ENCODE assay signal across 9 cellular contexts in the genomic region with DNA sequence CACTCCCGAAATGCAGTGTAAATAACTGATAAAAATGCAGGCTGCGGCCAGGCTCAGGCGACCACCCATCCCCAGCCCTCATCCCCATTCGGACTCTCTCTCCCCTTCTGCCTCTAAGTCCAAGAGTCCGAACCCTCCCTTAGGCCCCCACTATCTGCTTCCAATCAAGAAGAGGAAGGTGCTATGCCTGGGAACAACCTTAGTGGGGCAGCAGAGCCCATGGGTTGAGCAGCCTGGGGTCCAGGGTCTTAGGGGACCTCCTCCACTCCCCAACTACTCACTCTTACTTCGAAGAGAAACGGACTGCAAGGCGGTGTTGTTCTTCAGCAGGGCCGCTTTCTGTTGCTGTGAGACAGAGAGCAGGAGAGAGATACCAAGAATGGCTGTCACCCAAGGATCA. TPM values are rescaled to one million over a fixed set of nuclear protein-coding genes. Genes with fewer than 3 reads are reported as not detected.
DNase-seq lines count a peak whose midpoint lies in the region; ATAC-seq and TF ChIP-seq lines count a peak whose summit lies in the region.
"Had no signal": no experiment of that assay in that cellular context is flagged by ENCODE, and none has a peak within 500 bp of the region (broad histone marks: within the 10 kb centered on the region; RNA-seq: fewer than 3 reads in every experiment).

No MANE protein-coding gene starts in this region.

- H4K20me1 ChIP-seq in OCI-LY1 (ENCODE audit: insufficient read depth, low read length): no peaks in the 10 kb centered on the region

- H3K9me3 ChIP-seq in A673 (ENCODE audit: low read depth, low read length, poor library complexity, severe bottlenecking) (no peaks in the 10 kb centered on the region), OCI-LY1 (ENCODE audit: low read length) (no peaks in the 10 kb centered on the region), transverse colon (no peaks in the 10 kb centered on the region)

- in situ Hi-C loops in transverse colon (cut with MboI; ENCODE audit: low pct_ligation_motif_present in 1 of 4, low pct_unique_long_range_greater_than_20kb in 1 of 4, low sequenced_read_pairs in 3 of 4): no loop called here

- peaks cover 24% of the 10 kb centered on the region for H3K79me2 ChIP-seq in OCI-LY1 (ENCODE audit: insufficient read depth, low read length)

- H3K27me3 ChIP-seq in A673 (replicated peaks; ENCODE audit: insufficient read depth, low read depth, low read length, poor library complexity) (no peaks in the 10 kb centered on the region), OCI-LY1 (ENCODE audit: insufficient read depth, low read length) (no peaks in the 10 kb centered on the region), transverse colon (no peaks in the 10 kb centered on the region)

- DNase-seq in A673 (ENCODE audit: low spot score) (no peak), left ventricle myocardium superior (no peak), transverse colon (no peak), NCI-H2196 treated with DMSO at 0.1 percent for 48 hours (lab: John Stamatoyannopoulos, UW; ENCODE audit: unreplicated experiment) (no peak), NCI-H748 treated with DMSO at 0.1 percent for 48 hours (lab: John Stamatoyannopoulos, UW) (no peak)
- DNase-seq: NCI-H1105 treated with DMSO at 0.1 percent for 48 hours had no signal

- no TSS peak for BruUV-seq in A673 (replicated peaks; lab: Mats Ljungman, UMichigan)

- WGBS in transverse colon (ENCODE audit: low coverage in 1 of 2), 2 donors: 82 to 100% methylated on average over 1 to 9 of the region's 9 CpGs

- intact Hi-C loops in A673 (cut with micrococcal nuclease; ENCODE audit: unreplicated experiment) (no loop called here), left ventricle myocardium superior (cut with micrococcal nuclease) (no loop called here), transverse colon (cut with DNase I; ENCODE audit: low total_unique reads) (no loop called here)

- TF ChIP-seq CTCF in A673 (conservative IDR thresholded peaks at IDR 0.05; ENCODE audit: low read depth, low read length): peak; percentile 36; the same call in 1 of the 2 replicates
- TF ChIP-seq CTCF in OCI-LY1 (IDR thresholded peaks at IDR 0.05; ENCODE audit: low read length): peak; percentile 36; the same call in 1 of the 2 replicates
- TF ChIP-seq CTCF in transverse colon (IDR thresholded peaks at IDR 0.05): no peak

- H3K4me3 ChIP-seq in A673 (ENCODE audit: low read depth, low read length, poor library complexity, severe bottlenecking): no peak overlapping the region
- H3K4me3 ChIP-seq in OCI-LY1 (ENCODE audit: low read depth, low read length, poor library complexity, severe bottlenecking): no peak overlapping the region
- H3K4me3 ChIP-seq in transverse colon: no peak overlapping the region

- no peaks in the 10 kb centered on the region for H3K9me2 ChIP-seq in OCI-LY1 (ENCODE audit: low read depth, low read length)

- no peak overlapping the region for H2AFZ ChIP-seq in OCI-LY1 (ENCODE audit: low read length)

- CTCF ChIA-PET in A673 (lab: Charles Lee): interaction anchor here (0.8 kb wide), 1 partner anchor 23 kb away, joined by 3 read pairs; no protein-coding TSS in a partner anchor

- H3K4me1 ChIP-seq in A673 (ENCODE audit: insufficient read depth, low read length, poor library complexity, severe bottlenecking) (peaks cover 48% of the 10 kb centered on the region), OCI-LY1 (ENCODE audit: insufficient read depth, low read length, severe bottlenecking) (peaks cover 35% of the 10 kb centered on the region), transverse colon (peaks cover 26 to 55% (median 40%) of the 10 kb centered on the region in 4 donors)

- no peak overlapping the region for H3K9ac ChIP-seq in OCI-LY1 (ENCODE audit: low read length)

- H3K36me3 ChIP-seq in A673 (ENCODE audit: insufficient read depth, low read length, poor library complexity, severe bottlenecking) (peaks cover 85% of the 10 kb centered on the region), OCI-LY1 (ENCODE audit: insufficient read depth, low read length) (peaks cover 88% of the 10 kb centered on the region), transverse colon (peaks cover 0 to 48% (median 23%) of the 10 kb centered on the region in 4 donors)

- ATAC-seq in left ventricle myocardium superior: peak; percentile 1
- ATAC-seq: activated CD4-positive, CD25-positive, alpha-beta regulatory T cell treated with anti-CD3 and anti-CD28 coated beads, Interleukin-2, amount 50 U/mL, for 24 hours had no signal

- H3K4me2 ChIP-seq in OCI-LY1 (ENCODE audit: low read length): no peak overlapping the region

- H3F3A ChIP-seq in OCI-LY1 (ENCODE audit: insufficient read depth, low read length): no peaks in the 10 kb centered on the region

- H3K27ac ChIP-seq in A673 (ENCODE audit: low read depth, low read length, poor library complexity, severe bottlenecking): peak overlapping the region; percentile 37
- no peak overlapping the region for H3K27ac ChIP-seq in OCI-LY1 (ENCODE audit: low read depth, low read length, poor library complexity, severe bottlenecking)
- H3K27ac ChIP-seq in transverse colon: no peak overlapping the region

- POLR2A ChIA-PET in A673 (lab: Charles Lee; ENCODE audit: low non-redundant PET): no interaction called here

- TF ChIP-seq POLR2A in transverse colon (IDR thresholded peaks at IDR 0.05): no peak

- TF ChIP-seq EP300 in transverse colon (IDR thresholded peaks at IDR 0.05; ENCODE audit: low read depth): no peak

RNA-seq across cellular contexts. Expression of gene ARHGEF2, which starts 12.2 kb away (rescaled TPM):
- total RNA-seq in A673 (2021) (148 and 161 TPM in 2 replicates), left ventricle myocardium superior (61.2 TPM), transverse colon (100 to 1,000 TPM; 107 to 244 (median 169) TPM)

RNA-seq across cellular contexts. Expression of gene RXFP4, which starts 24.7 kb away (rescaled TPM):
- total RNA-seq in A673 (2021): not detected in 2 replicates
- total RNA-seq in left ventricle myocardium superior: not detected
- 10 to 100 TPM in 1 of 4 donors, 1 to 10 TPM in 2, under 1 TPM in 1; 0.80 to 11.6 (median 2.5) TPM for total RNA-seq in transverse colon
- total RNA-seq: Daoy had no signal

RNA-seq across cellular contexts. Expression of gene KHDC4, which starts 31.9 kb away (rescaled TPM):
- total RNA-seq in A673 (2021): 92.7 and 93.3 TPM in 2 replicates
- total RNA-seq in left ventricle myocardium superior: 22.6 TPM
- total RNA-seq in transverse colon: 100 to 1,000 TPM in 2 of 4 donors, 10 to 100 TPM in 2; 76.2 to 158 (median 98.7) TPM

RNA-seq across cellular contexts. Expression of gene SSR2, which starts 54.6 kb away (rescaled TPM):
- total RNA-seq in A673 (2021): 220 and 233 TPM in 2 replicates
- 75.8 TPM for total RNA-seq in left ventricle myocardium superior
- 100 to 1,000 TPM in 2 of 4 donors, 10 to 100 TPM in 2; 51.2 to 275 (median 168) TPM for total RNA-seq in transverse colon

RNA-seq across cellular contexts. Expression of gene RIT1, which starts 55.0 kb away (rescaled TPM):
- total RNA-seq in A673 (2021) (27.5 and 29.6 TPM in 2 replicates), left ventricle myocardium superior (18.7 TPM), transverse colon (10 to 100 TPM in 3 of 4 donors, 1 to 10 TPM in 1; 6.4 to 23.7 (median 17.0) TPM)

Comparison
In these comparisons a context has a peak if more than half of its experiments do, and no peak if none do; other contexts are left out.
1. CTCF ChIP-seq: peak in A673 (single experiment) and OCI-LY1 (single experiment); none in transverse colon (0 of 5).